8 cellular contexts compared by ENCODE assay signal in genomic region chr4:2934077-2934812, GRCh38. TPM values are rescaled to one million over a fixed set of nuclear protein-coding genes. Genes with fewer than 3 reads are reported as not detected.
DNase-seq lines count a peak whose midpoint lies in the region; ATAC-seq and TF ChIP-seq lines count a peak whose summit lies in the region.

No MANE protein-coding gene starts in this region.

- DNase-seq in EL: peak; percentile 64
- peak; percentile 60 for DNase-seq in NCI-H226
- DNase-seq in glomerular visceral epithelial cell (ENCODE audit: extremely low spot score): peak; percentile 69
- DNase-seq in COR-L47 (lab: John Stamatoyannopoulos, UW): no peak

- H3K9me3 ChIP-seq in parathyroid adenoma (ENCODE audit: control insufficient read depth, low read length): no peaks in the 10 kb centered on the region

- H3K4me3 ChIP-seq in parathyroid adenoma (ENCODE audit: low read depth, low read length): peak overlapping the region; percentile 29

- H3K27me3 Mint-ChIP-seq in activated T-helper 17 cell treated with anti-CD3 and anti-CD28 coated beads, Interleukin-2, amount 50 U/mL, for 72 hours: no peaks in the 10 kb centered on the region

- H3K4me3 Mint-ChIP-seq in activated T-helper 17 cell treated with anti-CD3 and anti-CD28 coated beads, Interleukin-2, amount 50 U/mL, for 72 hours: peak overlapping the region; percentile 100

- ATAC-seq in activated T-helper 17 cell treated with anti-CD3 and anti-CD28 coated beads, Interleukin-2, amount 50 U/mL, for 72 hours (replicated peaks): no peak
- ATAC-seq in HG02763 (IDR thresholded peaks at IDR 0.05; ENCODE audit: unreplicated experiment) (no peak), HG02642 (IDR thresholded peaks at IDR 0.05; ENCODE audit: poor library complexity, unreplicated experiment) (no peak)

- peaks cover 13% of the 10 kb centered on the region for H3K4me1 Mint-ChIP-seq in activated T-helper 17 cell treated with anti-CD3 and anti-CD28 coated beads, Interleukin-2, amount 50 U/mL, for 72 hours

- no peaks in the 10 kb centered on the region for H3K36me3 ChIP-seq in parathyroid adenoma (ENCODE audit: control insufficient read depth, insufficient read depth, low read length)

- H3K4me1 ChIP-seq in parathyroid adenoma: peaks cover 2% of the 10 kb centered on the region

- no peaks in the 10 kb centered on the region for H3K79me2 ChIP-seq in parathyroid adenoma

- H3K27me3 ChIP-seq in parathyroid adenoma (ENCODE audit: control insufficient read depth, insufficient read depth, low read length): no peaks in the 10 kb centered on the region

- H3K9me3 Mint-ChIP-seq in activated T-helper 17 cell treated with anti-CD3 and anti-CD28 coated beads, Interleukin-2, amount 50 U/mL, for 72 hours: no peaks in the 10 kb centered on the region

- no peak overlapping the region for H3K27ac ChIP-seq in parathyroid adenoma

- H3K36me3 Mint-ChIP-seq in activated T-helper 17 cell treated with anti-CD3 and anti-CD28 coated beads, Interleukin-2, amount 50 U/mL, for 72 hours (ENCODE audit: low read depth): peaks cover 93% of the 10 kb centered on the region

- H2AFZ ChIP-seq in parathyroid adenoma: no peak overlapping the region

- H3K27ac Mint-ChIP-seq in activated T-helper 17 cell treated with anti-CD3 and anti-CD28 coated beads, Interleukin-2, amount 50 U/mL, for 72 hours: no peak overlapping the region

- H3K4me2 ChIP-seq in parathyroid adenoma (ENCODE audit: low read length): peak overlapping the region; percentile 92

- no peak overlapping the region for H3K9ac ChIP-seq in parathyroid adenoma

- TF ChIP-seq CTCF in parathyroid adenoma (IDR thresholded peaks at IDR 0.05): no peak

RNA-seq across cellular contexts. Expression of gene NOP14, which starts 29.0 kb away (rescaled TPM):
- 10 to 100 TPM; 86.5 to 96.8 TPM for total RNA-seq in activated T-helper 17 cell treated with anti-CD3 and anti-CD28 coated beads, Interleukin-2, amount 50 U/mL, for 72 hours

RNA-seq across cellular contexts. Expression of gene GRK4, which starts 29.1 kb away (rescaled TPM):
- 1 to 10 TPM; 3.2 to 5.7 TPM for total RNA-seq in activated T-helper 17 cell treated with anti-CD3 and anti-CD28 coated beads, Interleukin-2, amount 50 U/mL, for 72 hours
